ENCODE assay signal across 9 cellular contexts in genomic region chr16:2964416-2965223, GRCh38. TPM values are rescaled to one million over a fixed set of nuclear protein-coding genes. Genes with fewer than 3 reads are reported as not detected.
DNase-seq lines count a peak whose midpoint lies in the region; ATAC-seq and TF ChIP-seq lines count a peak whose summit lies in the region.
"Had no signal": no experiment of that assay in that cellular context is flagged by ENCODE, and none has a peak within 500 bp of the region (broad histone marks: within the 10 kb centered on the region; RNA-seq: fewer than 3 reads in every experiment).

No MANE protein-coding gene starts in this region.

- H3K4me1 ChIP-seq in HCT116 (ENCODE audit: control insufficient read depth in 1 of 2, insufficient read depth in 2 of 2, low read length in 2 of 2): peaks cover 19 to 56% of the 10 kb centered on the region in 2 experiments

- RAD21 ChIA-PET in HCT116 (lab: Charles Lee; ENCODE audit: low non-redundant PET in 1 of 2, low total read pairs in 2 of 2, uncharacterized antibody in 2 of 2, unreplicated experiment in 2 of 2): no interaction called here

- DNase-seq in CD4-positive, alpha-beta T cell: peak in 8 of 10 experiments; percentile 26 to 64 (median 46)
- DNase-seq in HCT116 (ENCODE audit: low read depth, low spot score) (peak; percentile 76), NCI-H774 (lab: John Stamatoyannopoulos, UW) (peak; percentile 39), skeletal muscle cell (ENCODE audit: low read depth) (no peak)
- peak; percentile 35 to 38 for DNase-seq in activated CD4-positive, alpha-beta T cell treated with anti-CD3 and anti-CD28 coated beads, Interleukin-2, amount 50 U/mL, for 4 hours

- no peaks in the 10 kb centered on the region for H3K36me3 Mint-ChIP-seq in CD4-positive, alpha-beta T cell (ENCODE audit: low read depth)

- no peak for TF ChIP-seq RAD21 in HCT116 (IDR thresholded peaks at IDR 0.05; ENCODE audit: low read depth)

- ATAC-seq in CD4-positive, alpha-beta T cell (ENCODE audit: poor library complexity): peak; percentile 32
- ATAC-seq in HCT116: peak; percentile 55
- ATAC-seq in esophagus mucosa: peak; percentile 15
- ATAC-seq in GM19324 (IDR thresholded peaks at IDR 0.05; ENCODE audit: low FRiP score, unreplicated experiment): no peak
- ATAC-seq in HG03342 (IDR thresholded peaks at IDR 0.05; ENCODE audit: unreplicated experiment): no peak

- H3K4me3 ChIP-seq in HCT116 (replicated peaks in 1 of 2; ENCODE audit: low read depth in 1 of 2, low read length in 2 of 2): peak overlapping the region; percentile 71 to 83
- peak overlapping the region; percentile 41 for H3K4me3 ChIP-seq in skeletal muscle cell (ENCODE audit: low read depth, low read length)

- intact Hi-C loops in CD4-positive, alpha-beta T cell (cut with DNase I, micrococcal nuclease): loop anchor here in 1 of 2 experiments (1.0 kb wide), 1 partner anchor 16 kb away; the partner anchor contains the start of gene PKMYT1
- intact Hi-C loops in HCT116 (cut with micrococcal nuclease): no loop called here

- H3K9me3 ChIP-seq in CD4-positive, alpha-beta T cell (ENCODE audit: control insufficient read depth, low read length): no peaks in the 10 kb centered on the region
- no peaks in the 10 kb centered on the region for H3K9me3 ChIP-seq in HCT116 (ENCODE audit: control insufficient read depth in 1 of 2, insufficient read depth in 1 of 2, low read depth in 1 of 2, low read length in 2 of 2)

- H3K27ac ChIP-seq in CD4-positive, alpha-beta T cell (ENCODE audit: low read depth, low read length): no peak overlapping the region
- H3K27ac ChIP-seq in HCT116 (ENCODE audit: low read depth, low read length): peak overlapping the region; percentile 89

- peaks cover 68% of the 10 kb centered on the region for H3K27me3 ChIP-seq in CD4-positive, alpha-beta T cell (ENCODE audit: control insufficient read depth, insufficient read depth, low read length)
- no peaks in the 10 kb centered on the region for H3K27me3 ChIP-seq in HCT116 (ENCODE audit: insufficient read depth, low read length)

- CTCF ChIA-PET in CD4-positive, alpha-beta T cell (lab: Charles Lee): interaction anchor here (0.7 to 0.8 kb wide), 2 partner anchors 18 to 1289 kb away, joined by 3 read pairs; no protein-coding TSS in a partner anchor
- CTCF ChIA-PET in HCT116 (lab: Charles Lee): interaction anchor here (0.8 to 1.5 kb wide), 9 partner anchors 16 to 106 kb away, joined by 3 to 5 read pairs (median 3); partner anchors contain the start of genes FLYWCH1 and PRSS22

- H3K4me3 Mint-ChIP-seq in CD4-positive, alpha-beta T cell: peak overlapping the region; percentile 90

- H3K36me3 ChIP-seq in HCT116 (ENCODE audit: control insufficient read depth in 1 of 2, insufficient read depth in 2 of 2, low read length in 2 of 2): no peaks in the 10 kb centered on the region

- peaks cover 42% of the 10 kb centered on the region for H3K27me3 Mint-ChIP-seq in CD4-positive, alpha-beta T cell

- peak overlapping the region; percentile 88 for H3K9ac ChIP-seq in HCT116 (ENCODE audit: low read length)

- no peak for TF ChIP-seq POLR2A in HCT116 (IDR thresholded peaks at IDR 0.05; ENCODE audit: borderline replicate concordance, extremely low read depth, insufficient read depth, insufficient read length)

- no peaks in the 10 kb centered on the region for H3K9me2 ChIP-seq in HCT116 (ENCODE audit: insufficient read depth)

- H3K79me2 ChIP-seq in HCT116 (ENCODE audit: insufficient read depth, low read length): no peaks in the 10 kb centered on the region

- H3K9me3 Mint-ChIP-seq in CD4-positive, alpha-beta T cell: no peaks in the 10 kb centered on the region

- no peak overlapping the region for H2AFZ ChIP-seq in HCT116 (ENCODE audit: low read depth, low read length, poor library complexity, severe bottlenecking)

- no peak for TF ChIP-seq CTCF in CD4-positive, alpha-beta T cell (IDR thresholded peaks at IDR 0.05)
- peak in 1 of 3 experiments; percentile 0; a peak in 1 of 6 replicates for TF ChIP-seq CTCF in HCT116 (IDR thresholded peaks at IDR 0.05 in 2 of 3, conservative IDR thresholded peaks at IDR 0.05 in 1 of 3; ENCODE audit: borderline replicate concordance in 1 of 3, insufficient read depth in 1 of 3, low read depth in 2 of 3, low read length in 2 of 3)

- BruUV-seq in HCT116 (replicated peaks; lab: Mats Ljungman, UMichigan): TSS peak; percentile 89

- H3K4me2 ChIP-seq in HCT116 (ENCODE audit: low read length): peak overlapping the region; percentile 98

- peaks cover 27% of the 10 kb centered on the region for H3K4me1 Mint-ChIP-seq in CD4-positive, alpha-beta T cell (ENCODE audit: low read depth)

- no peaks in the 10 kb centered on the region for H4K20me1 ChIP-seq in HCT116 (ENCODE audit: insufficient read depth)

- no peak overlapping the region for H3K27ac Mint-ChIP-seq in CD4-positive, alpha-beta T cell

- POLR2A ChIA-PET in CD4-positive, alpha-beta T cell (lab: Charles Lee): interaction anchor here (1.0 to 2.8 kb wide), 3 partner anchors 16 to 82 kb away, joined by 6 to 9 read pairs (median 9); partner anchors contain the start of genes FLYWCH2 and PKMYT1
- POLR2A ChIA-PET in HCT116 (lab: Charles Lee): interaction anchor here (0.9 to 4.1 kb wide), 7 partner anchors 8 to 57 kb away, joined by 3 to 29 read pairs (median 4); partner anchors contain the start of genes HCFC1R1, PKMYT1, THOC6 and TNFRSF12A

TF ChIP-seq in HCT116, 20 proteins besides CTCF, POLR2A, EP300 and RAD21:
- TF ChIP-seq ZFX (IDR thresholded peaks at IDR 0.05): peak; percentile 65; the same call in 1 of the 2 replicates
- no peak for TF ChIP-seq CEBPB (IDR thresholded peaks at IDR 0.05; ENCODE audit: low read depth)
- no peak for TF ChIP-seq POLR2AphosphoS5 (IDR thresholded peaks at IDR 0.05; ENCODE audit: low read depth, low read length)
- no peak for TF ChIP-seq SRF (IDR thresholded peaks at IDR 0.05; ENCODE audit: low read depth)
- no peak for TF ChIP-seq EGR1 (IDR thresholded peaks at IDR 0.05; ENCODE audit: low read depth)

RNA-seq across cellular contexts. Expression of gene KREMEN2, which starts 0.5 kb away (rescaled TPM):
- not detected for total RNA-seq in CD4-positive, alpha-beta T cell
- 14.1 TPM for total RNA-seq in HCT116 (2021; ENCODE audit: unreplicated experiment)
- polyA plus RNA-seq in HCT116 (2012): 5.7 and 6.9 TPM in 2 replicates
- 1.3 TPM for total RNA-seq in esophagus mucosa
- total RNA-seq: lung microvascular endothelial cell had no signal

RNA-seq across cellular contexts. Expression of gene PAQR4, which starts 4.5 kb away (rescaled TPM):
- under 1 TPM; 0.39 to 0.44 TPM for total RNA-seq in CD4-positive, alpha-beta T cell
- total RNA-seq in HCT116 (2021; ENCODE audit: unreplicated experiment): 45.6 TPM
- polyA plus RNA-seq in HCT116 (2012): 24.8 and 27.4 TPM in 2 replicates
- 11.1 TPM for total RNA-seq in esophagus mucosa

RNA-seq across cellular contexts. Expression of gene PKMYT1, which starts 15.6 kb away (rescaled TPM):
- total RNA-seq in CD4-positive, alpha-beta T cell: under 1 TPM; 0.47 to 0.60 TPM
- total RNA-seq in HCT116 (2021; ENCODE audit: unreplicated experiment) (104 TPM), esophagus mucosa (16.9 TPM)
- 59.4 and 70.5 TPM in 2 replicates for polyA plus RNA-seq in HCT116 (2012)

RNA-seq across cellular contexts. Expression of gene CLDN9, which starts 48.1 kb away (rescaled TPM):
- total RNA-seq in CD4-positive, alpha-beta T cell: not detected
- 0.76 TPM for total RNA-seq in HCT116 (2021; ENCODE audit: unreplicated experiment)
- polyA plus RNA-seq in HCT116 (2012): 0.96 and 1.4 TPM in 2 replicates
- not detected for total RNA-seq in esophagus mucosa
- total RNA-seq: lung microvascular endothelial cell had no signal

RNA-seq across cellular contexts. Expression of gene FLYWCH1, which starts 52.9 kb away (rescaled TPM):
- 10 to 100 TPM; 84.8 to 97.0 TPM for total RNA-seq in CD4-positive, alpha-beta T cell
- total RNA-seq in HCT116 (2021; ENCODE audit: unreplicated experiment) (66.6 TPM), esophagus mucosa (16.4 TPM)
- polyA plus RNA-seq in HCT116 (2012): 55.1 and 64.5 TPM in 2 replicates

Comparison
In these comparisons a context has a peak if more than half of its experiments do, and no peak if none do; other contexts are left out.
1. ATAC-seq: peak in CD4-positive, alpha-beta T cell (single experiment), HCT116 (single experiment) and esophagus mucosa (single experiment); none in GM19324 (single experiment) and HG03342 (single experiment).
2. RNA of gene PKMYT1, which starts 15.6 kb away (total RNA-seq): 104 TPM in HCT116 (single experiment) and 16.9 TPM in esophagus mucosa (single experiment); 0.47 to 0.60 TPM in CD4-positive, alpha-beta T cell; every median in the first group is over 10 times any median in the second.